Comparison of ENCODE assay signal across 8 cellular contexts in the genomic region with DNA sequence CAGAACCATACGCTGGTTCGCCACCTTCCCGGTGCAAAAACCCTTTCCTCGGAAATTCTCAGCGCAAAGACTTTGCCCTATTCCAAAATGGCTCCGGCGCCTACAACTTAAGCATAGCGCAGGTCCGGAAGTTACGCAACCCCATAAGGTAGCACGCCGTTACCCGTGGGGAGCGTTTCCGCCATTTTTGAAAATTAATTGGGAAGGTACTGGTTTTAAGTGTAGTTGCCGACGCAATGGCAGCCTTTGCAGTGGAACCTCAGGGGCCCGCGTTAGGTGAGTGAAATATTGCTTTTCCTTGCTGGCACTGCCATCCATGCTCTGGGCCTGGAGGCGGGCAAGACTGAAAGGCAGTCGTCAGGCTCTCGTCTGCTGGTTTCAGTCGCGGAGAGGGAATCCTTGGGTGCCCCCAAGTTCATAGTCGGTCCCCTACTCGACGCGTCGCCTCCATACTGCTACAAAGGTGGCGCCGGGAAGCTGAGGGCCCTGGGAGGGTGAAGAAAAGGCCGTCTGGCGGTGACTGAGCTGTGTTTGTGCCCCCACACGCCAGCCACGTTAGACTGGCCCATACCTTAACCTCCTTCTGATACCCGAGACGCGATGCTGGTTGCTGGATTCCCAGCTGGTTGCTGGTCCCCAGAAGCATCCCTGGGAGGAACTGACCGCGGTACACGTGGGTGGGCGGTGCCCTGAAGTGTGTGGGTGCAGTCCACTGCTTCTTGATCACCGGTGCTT. TPM values are rescaled to one million over a fixed set of nuclear protein-coding genes. Genes with fewer than 3 reads are reported as not detected.
DNase-seq lines count a peak whose midpoint lies in the region; ATAC-seq, FAIRE-seq and TF ChIP-seq lines count a peak whose summit lies in the region.

A gene with protein sequence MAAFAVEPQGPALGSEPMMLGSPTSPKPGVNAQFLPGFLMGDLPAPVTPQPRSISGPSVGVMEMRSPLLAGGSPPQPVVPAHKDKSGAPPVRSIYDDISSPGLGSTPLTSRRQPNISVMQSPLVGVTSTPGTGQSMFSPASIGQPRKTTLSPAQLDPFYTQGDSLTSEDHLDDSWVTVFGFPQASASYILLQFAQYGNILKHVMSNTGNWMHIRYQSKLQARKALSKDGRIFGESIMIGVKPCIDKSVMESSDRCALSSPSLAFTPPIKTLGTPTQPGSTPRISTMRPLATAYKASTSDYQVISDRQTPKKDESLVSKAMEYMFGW (plus strand): TSS at position 222 of the 735 bp plus-strand sequence. CDS start 15 bp downstream, at position 237.

- peaks cover 18% of the 10 kb centered on the region for H3K4me1 Mint-ChIP-seq in T-helper 17 cell

- peak; percentile 96 for DNase-seq in NCI-H1694 treated with DMSO at 0.1 percent for 48 hours (lab: John Stamatoyannopoulos, UW)
- DNase-seq in T-helper 17 cell, result peak; percentile 63 to 78 (median 75)
- peak; percentile 38 to 93 (median 78) for DNase-seq in amygdala (lab: John Stamatoyannopoulos, UW)
- peak; percentile 84 for DNase-seq in left ventricle myocardium superior
- DNase-seq in prostate gland (ENCODE audit: low spot score), result peak; percentile 89
- peak; percentile 84 for DNase-seq in urothelium cell line (ENCODE audit: low spot score)

- no peak for TF ChIP-seq CTCF in prostate gland (IDR thresholded peaks at IDR 0.05)

- ATAC-seq in HG02885 (IDR thresholded peaks at IDR 0.05; ENCODE audit: poor library complexity, unreplicated experiment) (peak; percentile 88), T-helper 17 cell (peak; percentile 95), left ventricle myocardium superior (peak; percentile 100)

- WGBS in prostate gland, result 1% methylated on average over 40 of the region's 43 CpGs

- H3K27me3 ChIP-seq in prostate gland (replicated peaks; ENCODE audit: insufficient read depth), result no peaks in the 10 kb centered on the region

- H3K27ac ChIP-seq in prostate gland, result peak within 1 kb of the TSS; percentile 86 to 88

- H3K4me3 Mint-ChIP-seq in T-helper 17 cell, result peak within 1 kb of the TSS; percentile 92

- peak within 1 kb of the TSS; percentile 94 for H3K27ac Mint-ChIP-seq in T-helper 17 cell

- FAIRE-seq in urothelium cell line (lab: Jason Lieb, UNC), result peak; percentile 66

- H3K9me3 ChIP-seq in T-helper 17 cell (ENCODE audit: control insufficient read depth, low read length, poor library complexity, severe bottlenecking) (no peaks in the 10 kb centered on the region), prostate gland (no peaks in the 10 kb centered on the region)

- no peaks in the 10 kb centered on the region for H3K4me1 ChIP-seq in prostate gland (replicated peaks)

- peak within 1 kb of the TSS; percentile 62 to 74 for H3K4me3 ChIP-seq in prostate gland

- H3K27me3 Mint-ChIP-seq in T-helper 17 cell, result peaks cover 20% of the 10 kb centered on the region

- intact Hi-C loops in left ventricle myocardium superior (cut with micrococcal nuclease), result no loop called here
- intact Hi-C loops in prostate gland (cut with DNase I), result loop anchor here (2.0 kb wide), 1 partner anchor 46 kb away; a partner anchor contains a TSS

- peaks cover 12% of the 10 kb centered on the region for H3K36me3 Mint-ChIP-seq in T-helper 17 cell (ENCODE audit: low read depth)

- H3K36me3 ChIP-seq in prostate gland, result no peaks in the 10 kb centered on the region

- TF ChIP-seq POLR2A in GM15510 (IDR thresholded peaks at IDR 0.05; ENCODE audit: borderline replicate concordance, extremely low read depth, insufficient read length) (peak; percentile 55), prostate gland (IDR thresholded peaks at IDR 0.05) (no peak)

RNA-seq across cellular contexts. Expression of the gene that starts here (rescaled TPM):
- total RNA-seq in T-helper 17 cell (10 to 100 TPM; 12.8 to 12.9 TPM), left ventricle myocardium superior (7.6 TPM), prostate gland (10 to 100 TPM; 14.8 to 16.4 TPM)

Comparison
In these comparisons a context has a peak if more than half of its experiments do, and no peak if none do; other contexts are left out.
1. Peak in every context shown above with its lines: DNase-seq, ATAC-seq, H3K4me3 ChIP-seq and H3K27ac ChIP-seq.